In the genomic region with DNA sequence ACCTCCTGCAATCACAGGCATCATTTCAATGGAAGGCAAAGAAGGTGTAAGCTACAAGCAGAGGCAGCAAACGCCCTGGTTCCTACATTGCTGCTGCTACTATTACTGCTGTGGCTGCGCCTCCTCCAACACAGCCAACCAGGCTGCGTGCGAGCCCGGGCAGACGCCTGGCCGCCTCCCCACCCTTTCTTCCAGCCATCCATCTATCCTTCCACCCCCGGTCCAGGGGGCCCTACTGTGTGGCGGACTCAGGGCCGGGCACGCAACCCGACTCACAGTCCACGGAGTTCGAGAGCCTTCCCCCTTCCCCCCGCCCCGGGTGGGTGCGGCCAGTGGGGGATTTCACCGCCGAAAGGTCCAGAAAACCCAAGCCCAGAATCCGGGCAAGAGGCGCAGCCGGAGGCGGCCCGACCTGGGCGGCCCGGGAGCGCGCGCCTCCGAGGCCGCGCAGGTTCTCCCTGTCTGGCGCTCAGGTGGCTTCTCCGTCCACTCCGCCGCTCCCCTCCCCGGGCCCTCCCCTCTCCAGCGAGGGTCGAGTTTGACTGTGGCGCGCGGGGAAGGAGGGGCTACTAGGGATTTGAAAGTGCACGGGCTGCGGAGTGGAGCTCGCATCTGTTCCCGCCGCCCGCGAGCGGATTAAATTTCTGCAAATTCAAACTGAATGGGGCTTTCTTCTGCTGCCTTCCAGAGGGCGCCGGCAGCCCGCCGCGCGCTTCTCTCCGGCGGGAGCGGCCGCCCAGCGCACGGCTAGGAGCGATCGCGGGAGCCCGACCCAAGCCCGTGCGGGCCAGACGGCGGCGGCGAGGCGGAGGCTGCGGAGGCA, we compare ENCODE assay signal across 8 cellular contexts. TPM values are rescaled to one million over a fixed set of nuclear protein-coding genes. Genes with fewer than 3 reads are reported as not detected.
DNase-seq lines count a peak whose midpoint lies in the region; ATAC-seq and TF ChIP-seq lines count a peak whose summit lies in the region.

A gene (plus strand): TSS at position 569 of the 823 bp plus-strand sequence. CDS start 655 bp downstream, outside the sequence.

- H4K20me1 ChIP-seq in H9 (ENCODE audit: control insufficient read depth, insufficient read depth, insufficient read length), result no peaks in the 10 kb centered on the region

- peak within 1 kb of the TSS; percentile 80 to 85 (median 82); a peak in 4 of 7 replicates for H3K27ac Mint-ChIP-seq in H9
- no peak within 1 kb of the TSS for H3K27ac Mint-ChIP-seq in chondrocyte (ENCODE audit: unreplicated experiment)
- H3K27ac Mint-ChIP-seq in stimulated activated naive CD8-positive, alpha-beta T cell treated with anti-CD3 and anti-CD28 coated beads, Interleukin-15, Interleukin-2, amounts not matched to agents 100 ng/mL and 50 ng/mL, for 24 hours, result no peak within 1 kb of the TSS

- H2BK5ac ChIP-seq in H9 (ENCODE audit: insufficient read length, low read length), result no peak within 1 kb of the TSS

- H2BK20ac ChIP-seq in H9 (ENCODE audit: low read depth, low read length, poor library complexity, severe bottlenecking), result no peak within 1 kb of the TSS

- no peak within 1 kb of the TSS for H3K56ac ChIP-seq in H9 (ENCODE audit: insufficient read length, low read depth, low read length)

- H3K18ac ChIP-seq in H9 (ENCODE audit: insufficient read length, low read depth, low read length), result peak within 1 kb of the TSS; percentile 27

- no peak within 1 kb of the TSS for H4K8ac ChIP-seq in H9 (replicated peaks; ENCODE audit: insufficient read length, low read depth, low read length)

- H3K9me3 Mint-ChIP-seq in H9 (peaks cover 0 to 5% of the 10 kb centered on the region in 2 experiments; a peak in 3 of 5 replicates), chondrocyte (ENCODE audit: low read depth) (no peaks in the 10 kb centered on the region)
- no peaks in the 10 kb centered on the region for H3K9me3 Mint-ChIP-seq in stimulated activated naive CD8-positive, alpha-beta T cell treated with anti-CD3 and anti-CD28 coated beads, Interleukin-15, Interleukin-2, amounts not matched to agents 100 ng/mL and 50 ng/mL, for 24 hours

- ATAC-seq in left lobe of liver, result peak; percentile 78
- no peak for ATAC-seq in HG03439 (IDR thresholded peaks at IDR 0.05; ENCODE audit: unreplicated experiment)

- TF ChIP-seq CTCF in H9 (conservative IDR thresholded peaks at IDR 0.05), result no peak
- peak; percentile 59 for TF ChIP-seq CTCF in chondrocyte (IDR thresholded peaks at IDR 0.05)

- H3K9me3 ChIP-seq in H9 (ENCODE audit: control insufficient read depth, low read depth, low read length), result no peaks in the 10 kb centered on the region

- no peak within 1 kb of the TSS for H2BK120ac ChIP-seq in H9 (ENCODE audit: low read depth, low read length, poor library complexity, severe bottlenecking)

- H3K23me2 ChIP-seq in H9 (ENCODE audit: insufficient read length, low read depth, low read length, poor library complexity, severe bottlenecking), result peaks cover 15% of the 10 kb centered on the region

- H3K79me2 ChIP-seq in H9 (ENCODE audit: insufficient read depth, low read length), result no peaks in the 10 kb centered on the region

- no peaks in the 10 kb centered on the region; the same call in 1 of the 2 replicates for H3K4me1 ChIP-seq in H9 (ENCODE audit: insufficient read depth, low read length)

- H2AFZ ChIP-seq in H9 (ENCODE audit: low read length), result no peak within 1 kb of the TSS

- peak within 1 kb of the TSS; percentile 80 to 90 for H3K4me3 Mint-ChIP-seq in H9
- H3K4me3 Mint-ChIP-seq in chondrocyte (ENCODE audit: unreplicated experiment), result peak within 1 kb of the TSS; percentile 80
- peak within 1 kb of the TSS; percentile 63 for H3K4me3 Mint-ChIP-seq in stimulated activated naive CD8-positive, alpha-beta T cell treated with anti-CD3 and anti-CD28 coated beads, Interleukin-15, Interleukin-2, amounts not matched to agents 100 ng/mL and 50 ng/mL, for 24 hours

- peaks cover 0 to 10% (median 0%) of the 10 kb centered on the region in 3 experiments; a peak in 5 of 7 replicates for H3K36me3 Mint-ChIP-seq in H9 (ENCODE audit: insufficient read depth in 1 of 3, low read depth in 3 of 3)
- no peaks in the 10 kb centered on the region for H3K36me3 Mint-ChIP-seq in chondrocyte (ENCODE audit: low read depth)
- no peaks in the 10 kb centered on the region for H3K36me3 Mint-ChIP-seq in stimulated activated naive CD8-positive, alpha-beta T cell treated with anti-CD3 and anti-CD28 coated beads, Interleukin-15, Interleukin-2, amounts not matched to agents 100 ng/mL and 50 ng/mL, for 24 hours (ENCODE audit: low read depth)

- H3K23ac ChIP-seq in H9 (ENCODE audit: insufficient read length, low read depth, low read length), result no peak within 1 kb of the TSS

- H3K4me1 Mint-ChIP-seq in H9 (peaks cover 39 to 40% of the 10 kb centered on the region in 2 experiments), chondrocyte (ENCODE audit: low read depth) (peaks cover 23% of the 10 kb centered on the region)
- peaks cover 5% of the 10 kb centered on the region for H3K4me1 Mint-ChIP-seq in stimulated activated naive CD8-positive, alpha-beta T cell treated with anti-CD3 and anti-CD28 coated beads, Interleukin-15, Interleukin-2, amounts not matched to agents 100 ng/mL and 50 ng/mL, for 24 hours (ENCODE audit: low read depth)

- H3K27me3 ChIP-seq in H9 (ENCODE audit: insufficient read depth, low read length), result peaks cover 2% of the 10 kb centered on the region; the same call in 1 of the 2 replicates

- no CpG with 5 or more reads among the region's 74 CpGs for WGBS in H9 (ENCODE audit: extremely low coverage, insufficient read length, low lambda C conversion rate)

- no peak within 1 kb of the TSS for H4K91ac ChIP-seq in H9 (ENCODE audit: insufficient read length, low read depth, low read length)

- no peaks in the 10 kb centered on the region for H3K79me1 ChIP-seq in H9 (ENCODE audit: insufficient read depth, low read depth, low read length, poor library complexity, severe bottlenecking)

- no peak within 1 kb of the TSS; the same call in 1 of the 2 replicates for H2BK15ac ChIP-seq in H9 (ENCODE audit: low read depth, low read length)

- H3K27ac ChIP-seq in H9 (ENCODE audit: insufficient read length, low read depth, low read length), result no peak within 1 kb of the TSS

- peak within 1 kb of the TSS; percentile 24 for H3K9ac ChIP-seq in H9 (ENCODE audit: extremely low read depth, insufficient read length, low read length)

- H3K14ac ChIP-seq in H9 (ENCODE audit: insufficient read depth, low read length), result peak within 1 kb of the TSS; percentile 79

- no peak within 1 kb of the TSS for H3T11ph ChIP-seq in H9 (ENCODE audit: low read length)

- DNase-seq in AG20443 (ENCODE audit: low spot score) (peak; percentile 75), H9 (peak; percentile 62), NOMO-1 treated with DMSO at 0.1 percent for 48 hours (lab: John Stamatoyannopoulos, UW; ENCODE audit: unreplicated experiment) (peak; percentile 23), chondrocyte (ENCODE audit: low spot score) (no peak), left lobe of liver (ENCODE audit: low spot score) (peak; percentile 50), OCI-M1 (lab: John Stamatoyannopoulos, UW) (no peak)

- no peak within 1 kb of the TSS for H4K5ac ChIP-seq in H9 (ENCODE audit: insufficient read length, low read depth, low read length)

- no peak within 1 kb of the TSS for H3K4ac ChIP-seq in H9 (ENCODE audit: low read depth, low read length)

- H3K4me2 ChIP-seq in H9 (ENCODE audit: insufficient read depth, insufficient read length, low read length), result peak within 1 kb of the TSS; percentile 91

- no peak within 1 kb of the TSS for H2AK5ac ChIP-seq in H9 (ENCODE audit: insufficient read length, low read length)

- H2BK12ac ChIP-seq in H9 (ENCODE audit: insufficient read length, low read depth, low read length), result no peak within 1 kb of the TSS

- H3K27me3 Mint-ChIP-seq in H9 (ENCODE audit: low read depth) (peaks cover 17% of the 10 kb centered on the region), chondrocyte (ENCODE audit: low read depth) (peaks cover 4% of the 10 kb centered on the region)
- H3K27me3 Mint-ChIP-seq in stimulated activated naive CD8-positive, alpha-beta T cell treated with anti-CD3 and anti-CD28 coated beads, Interleukin-15, Interleukin-2, amounts not matched to agents 100 ng/mL and 50 ng/mL, for 24 hours, result peaks cover 47% of the 10 kb centered on the region

RNA-seq across cellular contexts. Expression of the gene that starts here (rescaled TPM):
- total RNA-seq in H9 (2021), result 5.7 and 5.8 TPM in 2 replicates
- 0.92 to 1.7 TPM (median 1.6 TPM) in 3 replicates for total RNA-seq in chondrocyte
- total RNA-seq in left lobe of liver, result 0.55 TPM

Comparison
In these comparisons a context has a peak if more than half of its experiments do, and no peak if none do; other contexts are left out.
1. Peak in DNase-seq and ATAC-seq in left lobe of liver; RNA of the gene not detected or under 1 TPM.
2. DNase-seq: peak in AG20443 (single experiment), H9 (single experiment) and NOMO-1 treated with DMSO at 0.1 percent for 48 hours (single experiment); none in chondrocyte (single experiment) and OCI-M1 (single experiment).
3. H3K27ac Mint-ChIP-seq: peak in H9 (3 of 3); none in chondrocyte (single experiment) and stimulated activated naive CD8-positive, alpha-beta T cell treated with anti-CD3 and anti-CD28 coated beads, Interleukin-15, Interleukin-2, amounts not matched to agents 100 ng/mL and 50 ng/mL, for 24 hours (single experiment).
4. Peak in every context shown above with its lines, with median percentiles within 50 percentile points of each other: H3K4me3 Mint-ChIP-seq.